ENCODE assay signal across 33 cellular contexts in genomic region chr20:52071136-52071535, GRCh38.
"Had no signal": no experiment of that assay in that cellular context is flagged by ENCODE, and none has a peak within 500 bp of the region (broad histone marks: within the 10 kb centered on the region; RNA-seq: fewer than 3 reads in every experiment).

No MANE protein-coding gene starts in this region.

- H3K36me3 ChIP-seq: adrenal gland, ascending aorta, brain microvascular endothelial cell, breast epithelium, cardiac muscle cell had no signal

- ATAC-seq: activated naive CD4-positive, alpha-beta T cell treated with anti-CD3 and anti-CD28 coated beads, Interleukin-2, amount 50 U/mL, for 72 hours; activated naive CD8-positive, alpha-beta T cell treated with anti-CD3 and anti-CD28 coated beads, Interleukin-2, amount 50 U/mL, for 24 hours; activated T-cell treated with anti-CD3 and anti-CD28 coated beads, Interleukin-2, amount 50 U/mL, for 4 hours; activated T-cell treated with anti-CD3 and anti-CD28 coated beads, Interleukin-2, amount 50 U/mL, for 72 hours; activated T-helper 17 cell treated with anti-CD3 and anti-CD28 coated beads, Interleukin-2, amount 50 U/mL, for 72 hours; body of pancreas had no signal

- FAIRE-seq: astrocyte, bronchial epithelial cell had no signal

- H3K9me3 ChIP-seq: adrenal gland, ascending aorta, body of pancreas, breast epithelium had no signal

- H3K4me3 ChIP-seq: adrenal gland, ascending aorta, body of pancreas, breast epithelium, cardiac muscle cell had no signal

- DNase-seq: activated effector memory CD4-positive, alpha-beta T cell treated with anti-CD3 and anti-CD28 coated beads, Interleukin-2, amount 50 U/mL, for 16 hours; activated effector memory CD4-positive, alpha-beta T cell treated with Interleukin-2 at 50 U/mL for 16 hours; activated gamma-delta T cell; activated gamma-delta T cell treated with Interleukin-2 at 50 U/mL for 16 hours; activated naive CD4-positive, alpha-beta T cell; activated naive CD4-positive, alpha-beta T cell treated with anti-CD3 and anti-CD28 coated beads for 36 hours; activated naive CD4-positive, alpha-beta T cell treated with anti-CD3 and anti-CD28 coated beads, Interleukin-2, amount 10 ng/mL, durations not matched to agents 7 days and 5 days; activated naive CD4-positive, alpha-beta T cell treated with anti-CD3 and anti-CD28 coated beads, Interleukin-2, amount 50 U/mL, for 16 hours; activated naive CD4-positive, alpha-beta T cell treated with Interleukin-2 at 50 U/mL for 16 hours; activated naive CD8-positive, alpha-beta T cell treated with anti-CD3 and anti-CD28 coated beads for 36 hours; activated naive CD8-positive, alpha-beta T cell treated with anti-CD3 and anti-CD28 coated beads, Interleukin-2, amount 10 ng/mL, durations not matched to agents 7 days and 5 days; activated naive CD8-positive, alpha-beta T cell treated with anti-CD3 and anti-CD28 coated beads, Interleukin-2, amount 50 U/mL, for 24 hours; activated T-cell treated with anti-CD3 and anti-CD28 coated beads, Interleukin-2, amount 50 U/mL, for 1 hour; activated T-cell treated with anti-CD3 and anti-CD28 coated beads, Interleukin-2, amount 50 U/mL, for 24 hours; activated T-cell treated with anti-CD3 and anti-CD28 coated beads, Interleukin-2, amount 50 U/mL, for 4 hours; activated T-cell treated with anti-CD3 and anti-CD28 coated beads, Interleukin-2, amount 50 U/mL, for 48 hours; activated T-cell treated with anti-CD3 and anti-CD28 coated beads, Interleukin-2, amount 50 U/mL, for 72 hours; adrenal gland; amniotic stem cell; amygdala; aorta; body of pancreas; brain microvascular endothelial cell; caudate nucleus; central memory CD4-positive, alpha-beta T cell; cerebellar nuclear complex had no signal

- H3K4me1 ChIP-seq: adrenal gland, ascending aorta, body of pancreas, breast epithelium had no signal

- H3K27ac ChIP-seq: adrenal gland, ascending aorta, body of pancreas, brain microvascular endothelial cell, breast epithelium, cardiac muscle cell had no signal

- H3K27me3 ChIP-seq: adrenal gland, ascending aorta, body of pancreas, brain microvascular endothelial cell, breast epithelium, cardiac muscle cell had no signal
